ENCODE assay signal across 19 cellular contexts in genomic region chr1:58062635-58063034, GRCh38.
"Had no signal": no experiment of that assay in that cellular context is flagged by ENCODE, and none has a peak within 500 bp of the region (broad histone marks: within the 10 kb centered on the region; RNA-seq: fewer than 3 reads in every experiment).

No MANE protein-coding gene starts in this region.

- H3K4me3 Mint-ChIP-seq: activated CD4-positive, alpha-beta T cell treated with anti-CD3 and anti-CD28 coated beads, Interleukin-2, amount 10 ng/mL, durations not matched to agents 7 days and 5 days had no signal

- H3K4me3 ChIP-seq: coronary artery, esophagus muscularis mucosa, hepatocyte, tibial artery, vagina had no signal

- DNase-seq: activated CD4-positive, alpha-beta T cell treated with anti-CD3 and anti-CD28 coated beads, Interleukin-2, amount 10 ng/mL, durations not matched to agents 7 days and 5 days; activated CD8-positive, alpha-beta memory T cell treated with anti-CD3 and anti-CD28 coated beads for 24 hours; activated CD8-positive, alpha-beta memory T cell treated with anti-CD3 and anti-CD28 coated beads, Interleukin-2, amount 50 U/mL, for 48 hours; activated effector memory CD4-positive, alpha-beta T cell treated with anti-CD3 and anti-CD28 coated beads, Interleukin-2, amount 50 U/mL, for 16 hours; activated naive CD4-positive, alpha-beta T cell treated with anti-CD3 and anti-CD28 coated beads, Interleukin-2, amount 50 U/mL, for 16 hours; activated T-cell treated with anti-CD3 and anti-CD28 coated beads, Interleukin-2, amount 50 U/mL, for 48 hours; aorta; brain microvascular endothelial cell; midbrain; occipital lobe; posterior cingulate gyrus; stimulated activated naive CD8-positive, alpha-beta T cell treated with anti-CD3 and anti-CD28 coated beads, Interleukin-15, Interleukin-2, amounts not matched to agents 100 U/mL and 50 U/mL, for 24 hours; substantia nigra; tibial artery had no signal

- H3K27ac Mint-ChIP-seq: activated CD4-positive, alpha-beta T cell treated with anti-CD3 and anti-CD28 coated beads, Interleukin-2, amount 10 ng/mL, durations not matched to agents 7 days and 5 days had no signal

- H3K27ac ChIP-seq: brain microvascular endothelial cell, coronary artery, esophagus muscularis mucosa, hepatocyte, tibial artery, vagina had no signal

- H3K27me3 Mint-ChIP-seq: activated CD4-positive, alpha-beta T cell treated with anti-CD3 and anti-CD28 coated beads, Interleukin-2, amount 10 ng/mL, durations not matched to agents 7 days and 5 days had no signal

- H3K9me3 ChIP-seq: esophagus muscularis mucosa, tibial artery, vagina had no signal

- H3K36me3 ChIP-seq: brain microvascular endothelial cell, esophagus muscularis mucosa, tibial artery, vagina had no signal

- H2AFZ ChIP-seq: hepatocyte had no signal

- H3K4me1 Mint-ChIP-seq: activated CD4-positive, alpha-beta T cell treated with anti-CD3 and anti-CD28 coated beads, Interleukin-2, amount 10 ng/mL, durations not matched to agents 7 days and 5 days had no signal

- H3K9me3 Mint-ChIP-seq: activated CD4-positive, alpha-beta T cell treated with anti-CD3 and anti-CD28 coated beads, Interleukin-2, amount 10 ng/mL, durations not matched to agents 7 days and 5 days had no signal

- H3K4me1 ChIP-seq: esophagus muscularis mucosa, tibial artery, vagina had no signal

- H3K4me2 ChIP-seq: hepatocyte had no signal

- H3K27me3 ChIP-seq: brain microvascular endothelial cell, esophagus muscularis mucosa, hepatocyte, tibial artery, vagina had no signal

- H3K79me2 ChIP-seq: hepatocyte had no signal

- ATAC-seq: left lobe of liver; stimulated activated naive CD8-positive, alpha-beta T cell treated with anti-CD3 and anti-CD28 coated beads, Interleukin-15, Interleukin-2, amounts not matched to agents 100 U/mL and 50 U/mL, for 24 hours had no signal
